ENCODE assay signal across 8 cellular contexts in the genomic region with DNA sequence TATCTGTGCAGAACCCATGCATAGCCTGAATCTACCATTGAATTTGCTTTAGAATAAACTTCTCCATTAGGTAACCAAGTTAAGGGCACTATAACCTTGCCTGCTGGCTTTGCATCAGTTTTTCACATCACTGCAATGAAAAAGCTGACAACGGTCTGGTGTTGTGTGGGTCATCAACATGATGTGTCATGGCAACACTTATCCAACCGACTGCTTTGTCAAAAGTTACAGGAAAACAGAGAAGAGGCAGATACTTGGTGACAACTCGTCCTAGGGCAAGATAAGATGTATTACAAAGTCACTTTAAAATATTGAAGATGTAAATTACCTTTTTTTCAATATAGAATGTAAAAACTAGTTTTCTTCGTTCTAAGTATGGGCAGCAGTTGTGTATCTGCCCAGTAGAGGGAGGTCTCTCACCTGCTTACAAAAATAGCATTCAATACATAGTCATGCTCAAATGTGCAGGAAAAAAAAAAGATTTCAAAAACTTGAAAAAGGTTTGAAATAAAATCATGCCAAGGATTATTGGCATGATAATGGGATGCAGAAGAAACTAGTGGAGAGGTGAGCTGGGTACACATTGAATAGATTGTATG.
DNase-seq lines count a peak whose midpoint lies in the region; ATAC-seq and TF ChIP-seq lines count a peak whose summit lies in the region.

No MANE protein-coding gene starts in this region.

- H4K20me1 ChIP-seq in DOHH2 (ENCODE audit: control insufficient read depth, insufficient read depth, low read depth, low read length), result no peaks in the 10 kb centered on the region

- H3K27ac ChIP-seq in DOHH2 (ENCODE audit: low read depth, low read length), result no peak overlapping the region
- H3K27ac ChIP-seq in lower lobe of right lung, result no peak overlapping the region

- no peak overlapping the region for H3K4me2 ChIP-seq in DOHH2 (ENCODE audit: low read length)

- TF ChIP-seq CTCF in DOHH2 (IDR thresholded peaks at IDR 0.05; ENCODE audit: low read depth, low read length, poor library complexity, severe bottlenecking) (peak; percentile 42), lower lobe of right lung (IDR thresholded peaks at IDR 0.05) (peak; percentile 55)

- ATAC-seq in HG02870 (IDR thresholded peaks at IDR 0.05; ENCODE audit: unreplicated experiment) (peak; percentile 66), lower lobe of right lung (peak; percentile 51 to 80)
- no peak for ATAC-seq in activated CD4-positive, CD25-positive, alpha-beta regulatory T cell treated with anti-CD3 and anti-CD28 coated beads, Interleukin-2, amount 50 U/mL, for 24 hours

- H3K27me3 ChIP-seq in DOHH2 (ENCODE audit: control insufficient read depth, low read length), result no peaks in the 10 kb centered on the region
- no peaks in the 10 kb centered on the region for H3K27me3 ChIP-seq in lower lobe of right lung (ENCODE audit: low read depth)

- no peaks in the 10 kb centered on the region for H3K9me2 ChIP-seq in DOHH2 (replicated peaks; ENCODE audit: control insufficient read depth, low read length)

- H3K4me3 ChIP-seq in DOHH2 (ENCODE audit: low read length), result no peak overlapping the region
- H3K4me3 ChIP-seq in lower lobe of right lung, result no peak overlapping the region

- no peaks in the 10 kb centered on the region for H3K79me2 ChIP-seq in DOHH2 (ENCODE audit: control insufficient read depth, low read length)

- no peaks in the 10 kb centered on the region for H3K9me3 ChIP-seq in DOHH2 (ENCODE audit: control insufficient read depth, insufficient read depth, low read length)
- H3K9me3 ChIP-seq in lower lobe of right lung, result no peaks in the 10 kb centered on the region

- no peaks in the 10 kb centered on the region for H3F3A ChIP-seq in DOHH2 (ENCODE audit: control insufficient read depth, insufficient read depth)

- H3K36me3 ChIP-seq in DOHH2 (ENCODE audit: control insufficient read depth, low read length) (no peaks in the 10 kb centered on the region), lower lobe of right lung (no peaks in the 10 kb centered on the region)

- DNase-seq in amniotic epithelial cell (ENCODE audit: low read depth), result peak; percentile 25
- no peak for DNase-seq in lower lobe of right lung
- DNase-seq in GF-D8 (lab: John Stamatoyannopoulos, UW), result no peak
- no peak for DNase-seq in HCEC 1CT
- DNase-seq in iPS-NIHi7 (ENCODE audit: extremely low spot score), result no peak

- intact Hi-C loops in lower lobe of right lung (cut with DNase I), result no loop called here

- no peaks in the 10 kb centered on the region for H3K4me1 ChIP-seq in DOHH2 (ENCODE audit: control insufficient read depth, low read length)
- no peaks in the 10 kb centered on the region for H3K4me1 ChIP-seq in lower lobe of right lung

Comparison
In these comparisons a context has a peak if more than half of its experiments do, and no peak if none do; other contexts are left out.
1. ATAC-seq: peak in HG02870 (single experiment) and lower lobe of right lung (2 of 2); none in activated CD4-positive, CD25-positive, alpha-beta regulatory T cell treated with anti-CD3 and anti-CD28 coated beads, Interleukin-2, amount 50 U/mL, for 24 hours (0 of 2).